Comparison of ENCODE assay signal across 17 cellular contexts in the genomic region with DNA sequence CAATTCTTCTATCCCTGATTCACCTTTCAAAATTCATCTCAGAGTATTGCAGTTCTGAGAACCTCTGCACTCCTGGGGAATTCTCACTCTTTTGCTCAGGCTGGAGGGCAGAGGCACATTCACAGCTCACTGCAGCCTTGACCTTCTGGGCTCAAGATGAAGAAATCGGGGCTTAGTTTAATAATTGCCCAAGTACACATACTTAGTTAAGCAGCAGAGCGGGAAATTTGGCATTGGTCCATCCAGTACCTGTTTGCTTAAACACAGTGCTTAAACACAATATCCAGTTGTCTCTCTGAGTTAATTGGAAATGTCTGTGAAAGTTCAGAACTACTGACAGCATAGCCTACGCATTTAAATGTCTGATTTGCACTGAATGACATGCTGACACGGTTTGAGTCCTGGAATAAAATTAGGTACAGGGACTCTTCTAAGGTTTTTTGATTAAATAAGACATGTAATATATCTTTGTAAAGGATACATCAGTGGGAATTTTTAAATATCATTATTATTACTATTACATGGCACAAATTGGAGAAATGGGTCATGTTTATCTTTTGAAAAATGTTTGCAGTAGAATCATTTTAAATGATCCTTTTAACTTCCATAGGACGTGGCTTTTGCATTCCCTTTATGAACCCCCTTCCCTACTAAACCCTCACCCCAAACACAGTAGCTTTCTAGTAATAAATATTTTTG.
DNase-seq lines count a peak whose midpoint lies in the region; ATAC-seq and TF ChIP-seq lines count a peak whose summit lies in the region.
"Had no signal": no experiment of that assay in that cellular context is flagged by ENCODE, and none has a peak within 500 bp of the region (broad histone marks: within the 10 kb centered on the region; RNA-seq: fewer than 3 reads in every experiment).

No MANE protein-coding gene starts in this region.

- H3K4me3 Mint-ChIP-seq in WTC11 = no peak overlapping the region
- H3K4me3 Mint-ChIP-seq in natural killer cell treated with Interleukin-12 subunit alpha and Interleukin-12 subunit beta and Interleukin-15 and Interleukin-18, amount 100 ng/mL, for 72 hours = no peak overlapping the region

- H3K9me3 Mint-ChIP-seq in WTC11 = no peaks in the 10 kb centered on the region
- H3K9me3 Mint-ChIP-seq in natural killer cell treated with Interleukin-12 subunit alpha and Interleukin-12 subunit beta and Interleukin-15 and Interleukin-18, amount 100 ng/mL, for 72 hours = no peaks in the 10 kb centered on the region
- H3K9me3 Mint-ChIP-seq: activated T-helper 17 cell treated with anti-CD3 and anti-CD28 coated beads, Interleukin-2, amount 50 U/mL, for 72 hours; IgD-negative memory B cell had no signal

- H3K4me3 ChIP-seq in lower lobe of right lung = no peak overlapping the region
- H3K4me3 ChIP-seq in brain microvascular endothelial cell (ENCODE audit: low read depth, low read length) = no peak overlapping the region
- H3K4me3 ChIP-seq: esophagus muscularis mucosa, GM23248 had no signal

- CTCF ChIA-PET in WTC11 (lab: Charles Lee) = no interaction called here

- no peak overlapping the region for H3K27ac ChIP-seq in lower lobe of right lung
- no peak overlapping the region for H3K27ac ChIP-seq in brain microvascular endothelial cell
- H3K27ac ChIP-seq: esophagus muscularis mucosa, GM23248, neutrophil had no signal

- POLR2A ChIA-PET in WTC11 (lab: Charles Lee) = no interaction called here

- peaks cover 15% of the 10 kb centered on the region for H3K27me3 Mint-ChIP-seq in WTC11 (ENCODE audit: low read depth)
- H3K27me3 Mint-ChIP-seq in natural killer cell treated with Interleukin-12 subunit alpha and Interleukin-12 subunit beta and Interleukin-15 and Interleukin-18, amount 100 ng/mL, for 72 hours = peaks cover 0 to 2% of the 10 kb centered on the region in 2 donors
- H3K27me3 Mint-ChIP-seq: activated T-helper 17 cell treated with anti-CD3 and anti-CD28 coated beads, Interleukin-2, amount 50 U/mL, for 72 hours; IgD-negative memory B cell had no signal

- peak; percentile 49 for DNase-seq in COLO668 (lab: John Stamatoyannopoulos, UW; ENCODE audit: unreplicated experiment)
- peak; percentile 44 for DNase-seq in HK-2 (ENCODE audit: unreplicated experiment)
- DNase-seq in WTC11 (ENCODE audit: low spot score) = no peak
- no peak for DNase-seq in lower lobe of right lung
- DNase-seq in stimulated activated CD4-positive, alpha-beta T cell treated with anti-CD3 and anti-CD28 coated beads, Interleukin-2, amount 100 ng/mL, for 48 hours = no peak
- DNase-seq in NCI-H1930 (lab: John Stamatoyannopoulos, UW) = no peak
- no peak for DNase-seq in brain microvascular endothelial cell
- no peak for DNase-seq in natural killer cell treated with Interleukin-12 subunit alpha and Interleukin-12 subunit beta and Interleukin-15 and Interleukin-18, amount 100 ng/mL, for 72 hours (ENCODE audit: low spot score)
- DNase-seq: dermis blood vessel endothelial cell; GM23248; midbrain; Right ventricle myocardium superior; stimulated activated CD4-positive, alpha-beta T cell treated with anti-CD3 and anti-CD28 coated beads, Interleukin-2, amount 100 ng/mL, for 24 hours had no signal

- H3K4me1 ChIP-seq in lower lobe of right lung = peaks cover 7% of the 10 kb centered on the region

- ATAC-seq in WTC11 = no peak
- peak; percentile 34 to 67 for ATAC-seq in lower lobe of right lung
- no peak for ATAC-seq in natural killer cell treated with Interleukin-12 subunit alpha and Interleukin-12 subunit beta and Interleukin-15 and Interleukin-18, amount 100 ng/mL, for 72 hours
- ATAC-seq: activated T-helper 17 cell treated with anti-CD3 and anti-CD28 coated beads, Interleukin-2, amount 50 U/mL, for 72 hours had no signal

- no peak for TF ChIP-seq CTCF in WTC11 (IDR thresholded peaks at IDR 0.05)
- TF ChIP-seq CTCF in lower lobe of right lung (IDR thresholded peaks at IDR 0.05) = no peak
- no peak for TF ChIP-seq CTCF in brain microvascular endothelial cell (IDR thresholded peaks at IDR 0.05; ENCODE audit: low read depth, low read length, missing control alignments)

- intact Hi-C loops in lower lobe of right lung (cut with DNase I) = no loop called here

- H3K27me3 ChIP-seq in lower lobe of right lung (ENCODE audit: low read depth) = peaks cover 16% of the 10 kb centered on the region
- peaks cover 18% of the 10 kb centered on the region for H3K27me3 ChIP-seq in brain microvascular endothelial cell (replicated peaks)

- H3K36me3 ChIP-seq in lower lobe of right lung (no peaks in the 10 kb centered on the region), brain microvascular endothelial cell (replicated peaks) (no peaks in the 10 kb centered on the region)
- H3K36me3 ChIP-seq: esophagus muscularis mucosa, neutrophil had no signal

- H3K27ac Mint-ChIP-seq in WTC11 = no peak overlapping the region; the same call in 1 of the 2 replicates
- no peak overlapping the region for H3K27ac Mint-ChIP-seq in natural killer cell treated with Interleukin-12 subunit alpha and Interleukin-12 subunit beta and Interleukin-15 and Interleukin-18, amount 100 ng/mL, for 72 hours
- H3K27ac Mint-ChIP-seq: activated T-helper 17 cell treated with anti-CD3 and anti-CD28 coated beads, Interleukin-2, amount 50 U/mL, for 72 hours; IgD-negative memory B cell had no signal

- H3K9me3 ChIP-seq in lower lobe of right lung = no peaks in the 10 kb centered on the region
- H3K9me3 ChIP-seq: esophagus muscularis mucosa, neutrophil had no signal

- in situ Hi-C loops in brain microvascular endothelial cell (cut with HindIII; ENCODE audit: low pct_ligation_motif_present, low sequenced_read_pairs) = no loop called here

- H3K36me3 Mint-ChIP-seq in WTC11 = no peaks in the 10 kb centered on the region
- no peaks in the 10 kb centered on the region for H3K36me3 Mint-ChIP-seq in natural killer cell treated with Interleukin-12 subunit alpha and Interleukin-12 subunit beta and Interleukin-15 and Interleukin-18, amount 100 ng/mL, for 72 hours

- H3K4me1 Mint-ChIP-seq in WTC11 = peaks cover 22% of the 10 kb centered on the region
- H3K4me1 Mint-ChIP-seq in natural killer cell treated with Interleukin-12 subunit alpha and Interleukin-12 subunit beta and Interleukin-15 and Interleukin-18, amount 100 ng/mL, for 72 hours (ENCODE audit: low read depth in 2 of 2) = peaks cover 11 to 24% of the 10 kb centered on the region in 2 donors

TF ChIP-seq in WTC11, 78 proteins besides CTCF, POLR2A, EP300 and RAD21:
- TF ChIP-seq, protein P1, sequence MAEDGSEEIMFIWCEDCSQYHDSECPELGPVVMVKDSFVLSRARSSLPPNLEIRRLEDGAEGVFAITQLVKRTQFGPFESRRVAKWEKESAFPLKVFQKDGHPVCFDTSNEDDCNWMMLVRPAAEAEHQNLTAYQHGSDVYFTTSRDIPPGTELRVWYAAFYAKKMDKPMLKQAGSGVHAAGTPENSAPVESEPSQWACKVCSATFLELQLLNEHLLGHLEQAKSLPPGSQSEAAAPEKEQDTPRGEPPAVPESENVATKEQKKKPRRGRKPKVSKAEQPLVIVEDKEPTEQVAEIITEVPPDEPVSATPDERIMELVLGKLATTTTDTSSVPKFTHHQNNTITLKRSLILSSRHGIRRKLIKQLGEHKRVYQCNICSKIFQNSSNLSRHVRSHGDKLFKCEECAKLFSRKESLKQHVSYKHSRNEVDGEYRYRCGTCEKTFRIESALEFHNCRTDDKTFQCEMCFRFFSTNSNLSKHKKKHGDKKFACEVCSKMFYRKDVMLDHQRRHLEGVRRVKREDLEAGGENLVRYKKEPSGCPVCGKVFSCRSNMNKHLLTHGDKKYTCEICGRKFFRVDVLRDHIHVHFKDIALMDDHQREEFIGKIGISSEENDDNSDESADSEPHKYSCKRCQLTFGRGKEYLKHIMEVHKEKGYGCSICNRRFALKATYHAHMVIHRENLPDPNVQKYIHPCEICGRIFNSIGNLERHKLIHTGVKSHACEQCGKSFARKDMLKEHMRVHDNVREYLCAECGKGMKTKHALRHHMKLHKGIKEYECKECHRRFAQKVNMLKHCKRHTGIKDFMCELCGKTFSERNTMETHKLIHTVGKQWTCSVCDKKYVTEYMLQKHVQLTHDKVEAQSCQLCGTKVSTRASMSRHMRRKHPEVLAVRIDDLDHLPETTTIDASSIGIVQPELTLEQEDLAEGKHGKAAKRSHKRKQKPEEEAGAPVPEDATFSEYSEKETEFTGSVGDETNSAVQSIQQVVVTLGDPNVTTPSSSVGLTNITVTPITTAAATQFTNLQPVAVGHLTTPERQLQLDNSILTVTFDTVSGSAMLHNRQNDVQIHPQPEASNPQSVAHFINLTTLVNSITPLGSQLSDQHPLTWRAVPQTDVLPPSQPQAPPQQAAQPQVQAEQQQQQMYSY (CRISPR knock-in tag; IDR thresholded peaks at IDR 0.05) = no peak
- TF ChIP-seq GABPB1 (CRISPR knock-in tag; IDR thresholded peaks at IDR 0.05) = peak; percentile 74

Comparison
In these comparisons a context has a peak if more than half of its experiments do, and no peak if none do; other contexts are left out.
1. DNase-seq: peak in COLO668 (single experiment) and HK-2 (single experiment); none in WTC11 (single experiment), lower lobe of right lung (single experiment), stimulated activated CD4-positive, alpha-beta T cell treated with anti-CD3 and anti-CD28 coated beads, Interleukin-2, amount 100 ng/mL, for 48 hours (0 of 2), NCI-H1930 (0 of 2), brain microvascular endothelial cell (single experiment) and natural killer cell treated with Interleukin-12 subunit alpha and Interleukin-12 subunit beta and Interleukin-15 and Interleukin-18, amount 100 ng/mL, for 72 hours (single experiment).
2. ATAC-seq: peak in lower lobe of right lung (2 of 2); none in WTC11 (single experiment) and natural killer cell treated with Interleukin-12 subunit alpha and Interleukin-12 subunit beta and Interleukin-15 and Interleukin-18, amount 100 ng/mL, for 72 hours (0 of 2).